Comparison of ENCODE assay signal across 21 cellular contexts in genomic region chr18:37144921-37145320, GRCh38.
A peak's percentile ranks its signal among the peaks of the same experiment; 100 is the strongest.
DNase-seq lines count a peak whose midpoint lies in the region; ATAC-seq, FAIRE-seq and TF ChIP-seq lines count a peak whose summit lies in the region.
"Had no signal": no experiment of that assay in that cellular context is flagged by ENCODE, and none has a peak within 500 bp of the region (broad histone marks: within the 10 kb centered on the region; RNA-seq: fewer than 3 reads in every experiment).

No MANE protein-coding gene starts in this region.

- no peaks in the 10 kb centered on the region for H3K9me3 ChIP-seq in RWPE2 (ENCODE audit: severe bottlenecking)
- H3K9me3 ChIP-seq: BLaER1 treated with 17β-estradiol and CSF1 and Interleukin-3, amounts not matched to agents 10 nM and 100 nM; Caco-2 had no signal

- H3K36me3 Mint-ChIP-seq in activated CD4-positive, alpha-beta T cell treated with anti-CD3 and anti-CD28 coated beads, Interleukin-2, amount 10 ng/mL, durations not matched to agents 24 days and 14 days (ENCODE audit: low read depth), result no peaks in the 10 kb centered on the region

- H3K4me1 Mint-ChIP-seq in activated CD4-positive, alpha-beta T cell treated with anti-CD3 and anti-CD28 coated beads, Interleukin-2, amount 10 ng/mL, durations not matched to agents 24 days and 14 days, result no peaks in the 10 kb centered on the region
- H3K4me1 Mint-ChIP-seq: B cell had no signal

- FAIRE-seq in bronchial epithelial cell (lab: Jason Lieb, UNC), result no peak
- FAIRE-seq: D721Med, GM12878, GM12892 had no signal

- no peak overlapping the region for H3K27ac ChIP-seq in RWPE2 (ENCODE audit: poor library complexity, severe bottlenecking)
- peak overlapping the region; percentile 34 for H3K27ac ChIP-seq in epithelial cell of prostate
- H3K27ac ChIP-seq in foreskin keratinocyte, result no peak overlapping the region
- H3K27ac ChIP-seq: BLaER1 treated with 17β-estradiol and CSF1 and Interleukin-3, amounts not matched to agents 10 nM and 100 nM; C4-2B had no signal

- TF ChIP-seq POLR2A in GM18505 (IDR thresholded peaks at IDR 0.05; ENCODE audit: borderline replicate concordance, extremely low read depth, insufficient read depth, insufficient read length), result no peak

- no peak overlapping the region for H3K27ac Mint-ChIP-seq in activated CD4-positive, alpha-beta T cell treated with anti-CD3 and anti-CD28 coated beads, Interleukin-2, amount 10 ng/mL, durations not matched to agents 24 days and 14 days
- H3K27ac Mint-ChIP-seq: B cell; CD4-positive, alpha-beta T cell; CD8-positive, alpha-beta T cell had no signal

- ATAC-seq in RWPE2 (ENCODE audit: low read depth), result peak; percentile 21; the same call in 1 of the 3 replicates
- ATAC-seq in foreskin keratinocyte, result peak; percentile 70
- no peak for ATAC-seq in GM18505 (IDR thresholded peaks at IDR 0.05; ENCODE audit: unreplicated experiment)
- ATAC-seq: CD8-positive, alpha-beta T cell; GM12878 had no signal

- H3K27me3 ChIP-seq in RWPE2 (ENCODE audit: insufficient read depth, poor library complexity, severe bottlenecking) (no peaks in the 10 kb centered on the region), bronchial epithelial cell (ENCODE audit: control insufficient read depth, insufficient read depth, low read length) (no peaks in the 10 kb centered on the region), foreskin keratinocyte (no peaks in the 10 kb centered on the region)
- H3K27me3 ChIP-seq: BLaER1 treated with 17β-estradiol and CSF1 and Interleukin-3, amounts not matched to agents 10 nM and 100 nM had no signal

- TF ChIP-seq CTCF in RWPE2 (IDR thresholded peaks at IDR 0.05; ENCODE audit: poor library complexity, severe bottlenecking) (no peak), bronchial epithelial cell (IDR thresholded peaks at IDR 0.05; ENCODE audit: insufficient read depth, low read length, severe bottlenecking) (no peak), foreskin keratinocyte (conservative IDR thresholded peaks at IDR 0.05) (no peak)

- intact Hi-C loops in activated CD4-positive, alpha-beta T cell treated with anti-CD3 and anti-CD28 coated beads, Interleukin-2, amount 10 ng/mL, durations not matched to agents 24 days and 14 days (cut with micrococcal nuclease), result no loop called here

- H3K27me3 Mint-ChIP-seq in activated CD4-positive, alpha-beta T cell treated with anti-CD3 and anti-CD28 coated beads, Interleukin-2, amount 10 ng/mL, durations not matched to agents 24 days and 14 days, result no peaks in the 10 kb centered on the region
- H3K27me3 Mint-ChIP-seq: B cell; CD4-positive, alpha-beta T cell had no signal

- H3K4me1 ChIP-seq in RWPE2 (ENCODE audit: insufficient read depth, poor library complexity, severe bottlenecking) (no peaks in the 10 kb centered on the region), foreskin keratinocyte (peaks cover 8% of the 10 kb centered on the region)
- H3K4me1 ChIP-seq: BLaER1 treated with 17β-estradiol and CSF1 and Interleukin-3, amounts not matched to agents 10 nM and 100 nM; Caco-2 had no signal

- DNase-seq in RWPE2 (ENCODE audit: low spot score), result no peak
- DNase-seq in bronchial epithelial cell (ENCODE audit: low read depth), result peak; percentile 76
- DNase-seq in epithelial cell of prostate (ENCODE audit: low read depth, low spot score), result no peak
- peak; percentile 36 to 72 for DNase-seq in foreskin keratinocyte
- no peak for DNase-seq in activated CD4-positive, alpha-beta T cell treated with anti-CD3 and anti-CD28 coated beads, Interleukin-2, amount 10 ng/mL, durations not matched to agents 24 days and 14 days
- no peak for DNase-seq in GM19238 (ENCODE audit: insufficient read length, low spot score)
- DNase-seq: 8988T; ACHN; Caco-2; Calu3; CD4-positive, alpha-beta T cell; CD8-positive, alpha-beta T cell; DMS79 treated with DMSO at 0.1 percent for 48 hours; GF-D8 had no signal

- H3K4me3 Mint-ChIP-seq in activated CD4-positive, alpha-beta T cell treated with anti-CD3 and anti-CD28 coated beads, Interleukin-2, amount 10 ng/mL, durations not matched to agents 24 days and 14 days, result no peak overlapping the region
- H3K4me3 Mint-ChIP-seq: B cell; CD4-positive, alpha-beta T cell; CD8-positive, alpha-beta T cell had no signal

- H3K9me3 Mint-ChIP-seq in activated CD4-positive, alpha-beta T cell treated with anti-CD3 and anti-CD28 coated beads, Interleukin-2, amount 10 ng/mL, durations not matched to agents 24 days and 14 days, result peaks cover 4% of the 10 kb centered on the region
- H3K9me3 Mint-ChIP-seq: CD4-positive, alpha-beta T cell had no signal

- H3K36me3 ChIP-seq in RWPE2 (ENCODE audit: low read depth), result no peaks in the 10 kb centered on the region
- H3K36me3 ChIP-seq in bronchial epithelial cell (ENCODE audit: control insufficient read depth, insufficient read depth, low read length), result no peaks in the 10 kb centered on the region
- H3K36me3 ChIP-seq: BLaER1 treated with 17β-estradiol and CSF1 and Interleukin-3, amounts not matched to agents 10 nM and 100 nM had no signal

- H3K4me3 ChIP-seq in RWPE2 (ENCODE audit: severe bottlenecking) (no peak overlapping the region), bronchial epithelial cell (ENCODE audit: low read depth, low read length) (no peak overlapping the region)
- H3K4me3 ChIP-seq: BLaER1 treated with 17β-estradiol and CSF1 and Interleukin-3, amounts not matched to agents 10 nM and 100 nM; GM12878 had no signal

Comparison
In these comparisons a context has a peak if more than half of its experiments do, and no peak if none do; other contexts are left out.
1. DNase-seq: peak in bronchial epithelial cell (single experiment) and foreskin keratinocyte (2 of 2); none in RWPE2 (single experiment), epithelial cell of prostate (single experiment), activated CD4-positive, alpha-beta T cell treated with anti-CD3 and anti-CD28 coated beads, Interleukin-2, amount 10 ng/mL, durations not matched to agents 24 days and 14 days (single experiment) and GM19238 (single experiment).